Comparison of ENCODE assay signal across 10 cellular contexts in the genomic region with DNA sequence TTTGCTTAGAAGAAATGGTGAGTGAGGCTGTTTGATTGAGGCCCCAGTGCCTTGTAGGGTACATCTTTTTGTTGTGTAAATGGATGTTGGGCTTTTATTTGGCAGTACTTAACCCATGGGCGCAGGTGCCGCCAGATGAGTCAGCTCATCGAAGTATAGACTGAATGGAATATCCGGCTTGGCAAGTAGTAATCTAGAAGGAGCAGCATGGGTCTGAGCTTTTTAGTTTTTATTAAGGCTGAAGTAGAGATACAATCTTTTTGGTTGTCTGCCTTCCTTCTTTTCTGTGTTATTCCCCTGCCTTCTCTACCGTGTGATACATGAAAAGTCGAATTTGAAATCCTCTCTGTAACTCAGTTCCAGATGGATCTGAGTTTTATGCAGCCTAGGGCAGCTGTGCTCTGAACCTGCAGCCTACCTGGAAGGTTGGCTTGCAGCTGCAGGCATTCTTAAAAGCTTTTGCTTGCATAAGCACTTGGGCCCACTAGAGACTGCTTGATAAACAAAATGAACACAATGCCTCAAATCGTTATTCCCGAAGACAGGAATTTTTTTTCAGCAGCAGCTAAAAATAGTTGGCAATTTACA.
DNase-seq lines count a peak whose midpoint lies in the region; ATAC-seq and TF ChIP-seq lines count a peak whose summit lies in the region.
"Had no signal": no experiment of that assay in that cellular context is flagged by ENCODE, and none has a peak within 500 bp of the region (broad histone marks: within the 10 kb centered on the region; RNA-seq: fewer than 3 reads in every experiment).

No MANE protein-coding gene starts in this region.

- 33 to 41% methylated on average over 7 to 8 of the region's 8 CpGs for WGBS in gastroesophageal sphincter (ENCODE audit: low coverage in 1 of 2), 2 donors
- 20 to 37% (median 24%) methylated on average over 8 of the region's 8 CpGs for WGBS in stomach, 5 donors

- TF ChIP-seq EP300 in gastroesophageal sphincter (IDR thresholded peaks at IDR 0.05) (no peak), stomach (IDR thresholded peaks at IDR 0.05) (no peak)

- peaks cover 0 to 10% of the 10 kb centered on the region in 2 donors for H3K36me3 ChIP-seq in gastroesophageal sphincter
- peaks cover 0 to 16% (median 14%) of the 10 kb centered on the region in 4 donors for H3K36me3 ChIP-seq in stomach

- H3K4me3 ChIP-seq in gastroesophageal sphincter, result no peak overlapping the region
- no peak overlapping the region for H3K4me3 ChIP-seq in stomach

- no peaks in the 10 kb centered on the region for H3K9me3 Mint-ChIP-seq in immature natural killer cell

- H3K27ac ChIP-seq in gastroesophageal sphincter (peak overlapping the region in 1 of 4 donors; percentile 16), stomach (peak overlapping the region in 2 of 5 donors; percentile 18 to 27)

- H3K9me3 ChIP-seq in gastroesophageal sphincter (no peaks in the 10 kb centered on the region), stomach (no peaks in the 10 kb centered on the region)

- no peaks in the 10 kb centered on the region for H3K27me3 ChIP-seq in gastroesophageal sphincter
- H3K27me3 ChIP-seq in stomach, result no peaks in the 10 kb centered on the region

- no peak overlapping the region for H3K4me3 Mint-ChIP-seq in immature natural killer cell

- TF ChIP-seq POLR2A in gastroesophageal sphincter (IDR thresholded peaks at IDR 0.05) (no peak), stomach (IDR thresholded peaks at IDR 0.05) (no peak)

- H3K27me3 Mint-ChIP-seq in immature natural killer cell (ENCODE audit: low read depth in 3 of 3), result peaks cover 0 to 3% (median 0%) of the 10 kb centered on the region in 3 donors

- ATAC-seq in left lobe of liver, result peak; percentile 38
- no peak for ATAC-seq in gastroesophageal sphincter

- intact Hi-C loops in stomach (cut with DNase I; ENCODE audit: low total_unique reads), result no loop called here

- TF ChIP-seq CTCF in gastroesophageal sphincter (IDR thresholded peaks at IDR 0.05) (no peak), stomach (IDR thresholded peaks at IDR 0.05) (no peak)

- no peak overlapping the region for H3K27ac Mint-ChIP-seq in immature natural killer cell

- H3K4me1 ChIP-seq in gastroesophageal sphincter (peaks cover 3 to 26% (median 6%) of the 10 kb centered on the region in 3 donors), stomach (peaks cover 3 to 26% (median 14%) of the 10 kb centered on the region in 4 donors)

- H3K4me1 Mint-ChIP-seq in immature natural killer cell, result no peaks in the 10 kb centered on the region

- peaks cover 2 to 12% (median 3%) of the 10 kb centered on the region in 3 donors for H3K36me3 Mint-ChIP-seq in immature natural killer cell

- DNase-seq in COLO668 (lab: John Stamatoyannopoulos, UW; ENCODE audit: unreplicated experiment) (peak; percentile 85), NCI-H1436 treated with DMSO at 0.1 percent for 48 hours (lab: John Stamatoyannopoulos, UW) (peak; percentile 70), SHP77 (lab: John Stamatoyannopoulos, UW) (peak; percentile 92 to 94), left lobe of liver (ENCODE audit: low spot score) (no peak), immature natural killer cell (no peak), stomach (no peak), NOMO-1 treated with dmso at 0.1 percent for 144 hours (lab: John Stamatoyannopoulos, UW; ENCODE audit: unreplicated experiment) (no peak)
- DNase-seq: AML-193; effector CD8-positive, alpha-beta T cell had no signal

Comparison
In these comparisons a context has a peak if more than half of its experiments do, and no peak if none do; other contexts are left out.
1. DNase-seq: peak in COLO668 (single experiment), NCI-H1436 treated with DMSO at 0.1 percent for 48 hours (single experiment) and SHP77 (2 of 2); none in left lobe of liver (single experiment), immature natural killer cell (0 of 3), stomach (single experiment) and NOMO-1 treated with dmso at 0.1 percent for 144 hours (single experiment).